ENCODE assay signal across 1 cellular context in the genomic region with DNA sequence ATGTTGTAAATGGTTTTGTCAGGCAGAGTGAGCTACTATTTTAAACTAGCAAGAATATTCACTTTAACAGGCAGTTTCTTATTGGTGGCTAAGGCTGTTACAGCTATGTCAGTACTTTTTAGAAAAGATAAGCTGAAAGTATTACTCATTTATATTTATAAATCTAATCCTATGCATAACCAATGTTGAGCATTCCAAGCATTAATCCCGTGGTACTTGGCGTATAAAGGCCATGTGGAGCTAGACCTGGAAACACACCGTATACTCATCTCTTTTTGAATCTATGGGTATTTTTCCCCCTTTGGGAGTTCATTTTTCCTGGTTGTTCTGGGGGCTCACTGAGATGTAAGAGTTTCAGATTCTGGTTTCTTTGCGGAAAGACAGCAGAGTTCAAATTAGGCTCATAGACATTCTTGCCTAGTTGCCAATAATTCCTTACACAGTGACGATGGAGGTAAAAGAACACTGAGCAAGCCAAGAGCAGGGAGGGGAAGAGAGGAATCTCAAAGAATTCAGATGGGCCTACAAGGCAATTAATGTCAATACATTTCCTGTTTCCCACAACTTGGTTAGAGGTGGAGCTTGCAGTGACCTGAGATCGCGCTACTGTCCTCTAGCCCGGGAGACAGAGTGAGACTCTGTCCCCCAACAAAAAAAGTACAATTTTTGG.
TF ChIP-seq lines count a peak whose summit lies in the region.

No MANE protein-coding gene starts in this region.

TF ChIP-seq in IMR-90, 13 proteins besides CTCF, POLR2A, EP300 and RAD21:
- TF ChIP-seq, protein P1, sequence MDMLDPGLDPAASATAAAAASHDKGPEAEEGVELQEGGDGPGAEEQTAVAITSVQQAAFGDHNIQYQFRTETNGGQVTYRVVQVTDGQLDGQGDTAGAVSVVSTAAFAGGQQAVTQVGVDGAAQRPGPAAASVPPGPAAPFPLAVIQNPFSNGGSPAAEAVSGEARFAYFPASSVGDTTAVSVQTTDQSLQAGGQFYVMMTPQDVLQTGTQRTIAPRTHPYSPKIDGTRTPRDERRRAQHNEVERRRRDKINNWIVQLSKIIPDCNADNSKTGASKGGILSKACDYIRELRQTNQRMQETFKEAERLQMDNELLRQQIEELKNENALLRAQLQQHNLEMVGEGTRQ (IDR thresholded peaks at IDR 0.05; ENCODE audit: low read depth, low read length): no peak
- TF ChIP-seq MAFK (IDR thresholded peaks at IDR 0.05; ENCODE audit: low read depth, low read length) (no peak), BHLHE40 (IDR thresholded peaks at IDR 0.05; ENCODE audit: low read depth, low read length) (no peak), RCOR1 (IDR thresholded peaks at IDR 0.05; ENCODE audit: insufficient replicate concordance, low read length) (no peak), CEBPB (IDR thresholded peaks at IDR 0.05; ENCODE audit: low read depth, low read length) (no peak), RFX5 (IDR thresholded peaks at IDR 0.05; ENCODE audit: low read depth, low read length) (no peak), FOS (IDR thresholded peaks at IDR 0.05; ENCODE audit: low read depth, low read length) (no peak)
